In the genomic region with DNA sequence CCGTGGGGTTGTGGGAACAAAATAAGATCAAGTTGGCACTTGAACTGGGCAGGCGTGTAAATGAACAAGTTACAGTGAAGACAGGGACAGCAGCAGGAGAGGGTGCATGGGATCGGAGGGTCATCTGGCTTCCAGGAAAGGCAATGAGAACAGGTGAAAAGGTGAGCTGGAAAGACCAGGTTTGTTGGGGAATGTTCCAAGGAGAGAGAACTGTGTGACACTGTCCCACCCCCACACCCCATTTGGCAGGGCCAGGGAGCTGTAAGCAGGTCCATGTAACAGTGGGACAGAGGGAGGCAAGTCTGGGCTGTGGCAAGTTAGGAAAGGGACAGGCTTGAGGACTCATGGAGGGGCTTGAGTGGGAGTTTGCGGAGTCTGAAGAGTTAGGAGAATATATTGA, we compare ENCODE assay signal across 2 cellular contexts.
TF ChIP-seq lines count a peak whose summit lies in the region.

No MANE protein-coding gene starts in this region.

TF ChIP-seq in A549, 52 proteins besides CTCF, POLR2A, EP300 and RAD21:
- TF ChIP-seq, protein P1, sequence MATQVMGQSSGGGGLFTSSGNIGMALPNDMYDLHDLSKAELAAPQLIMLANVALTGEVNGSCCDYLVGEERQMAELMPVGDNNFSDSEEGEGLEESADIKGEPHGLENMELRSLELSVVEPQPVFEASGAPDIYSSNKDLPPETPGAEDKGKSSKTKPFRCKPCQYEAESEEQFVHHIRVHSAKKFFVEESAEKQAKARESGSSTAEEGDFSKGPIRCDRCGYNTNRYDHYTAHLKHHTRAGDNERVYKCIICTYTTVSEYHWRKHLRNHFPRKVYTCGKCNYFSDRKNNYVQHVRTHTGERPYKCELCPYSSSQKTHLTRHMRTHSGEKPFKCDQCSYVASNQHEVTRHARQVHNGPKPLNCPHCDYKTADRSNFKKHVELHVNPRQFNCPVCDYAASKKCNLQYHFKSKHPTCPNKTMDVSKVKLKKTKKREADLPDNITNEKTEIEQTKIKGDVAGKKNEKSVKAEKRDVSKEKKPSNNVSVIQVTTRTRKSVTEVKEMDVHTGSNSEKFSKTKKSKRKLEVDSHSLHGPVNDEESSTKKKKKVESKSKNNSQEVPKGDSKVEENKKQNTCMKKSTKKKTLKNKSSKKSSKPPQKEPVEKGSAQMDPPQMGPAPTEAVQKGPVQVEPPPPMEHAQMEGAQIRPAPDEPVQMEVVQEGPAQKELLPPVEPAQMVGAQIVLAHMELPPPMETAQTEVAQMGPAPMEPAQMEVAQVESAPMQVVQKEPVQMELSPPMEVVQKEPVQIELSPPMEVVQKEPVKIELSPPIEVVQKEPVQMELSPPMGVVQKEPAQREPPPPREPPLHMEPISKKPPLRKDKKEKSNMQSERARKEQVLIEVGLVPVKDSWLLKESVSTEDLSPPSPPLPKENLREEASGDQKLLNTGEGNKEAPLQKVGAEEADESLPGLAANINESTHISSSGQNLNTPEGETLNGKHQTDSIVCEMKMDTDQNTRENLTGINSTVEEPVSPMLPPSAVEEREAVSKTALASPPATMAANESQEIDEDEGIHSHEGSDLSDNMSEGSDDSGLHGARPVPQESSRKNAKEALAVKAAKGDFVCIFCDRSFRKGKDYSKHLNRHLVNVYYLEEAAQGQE (IDR thresholded peaks at IDR 0.05): no peak
- TF ChIP-seq ZSCAN20 (CRISPR knock-in tag; IDR thresholded peaks at IDR 0.05) (no peak), POLR2AphosphoS2 (conservative IDR thresholded peaks at IDR 0.05; ENCODE audit: low read length) (no peak), KDM5A (IDR thresholded peaks at IDR 0.05) (no peak), KDM1A (IDR thresholded peaks at IDR 0.05; ENCODE audit: low read depth) (no peak), MYC (IDR thresholded peaks at IDR 0.05; ENCODE audit: borderline replicate concordance, low read length) (no peak), SMC3 (IDR thresholded peaks at IDR 0.05) (no peak), ZFP36 (IDR thresholded peaks at IDR 0.05; ENCODE audit: borderline replicate concordance, partially characterized antibody) (no peak), NPAS2 (CRISPR knock-in tag; IDR thresholded peaks at IDR 0.05; ENCODE audit: borderline replicate concordance) (no peak)
- TF ChIP-seq, protein P2, sequence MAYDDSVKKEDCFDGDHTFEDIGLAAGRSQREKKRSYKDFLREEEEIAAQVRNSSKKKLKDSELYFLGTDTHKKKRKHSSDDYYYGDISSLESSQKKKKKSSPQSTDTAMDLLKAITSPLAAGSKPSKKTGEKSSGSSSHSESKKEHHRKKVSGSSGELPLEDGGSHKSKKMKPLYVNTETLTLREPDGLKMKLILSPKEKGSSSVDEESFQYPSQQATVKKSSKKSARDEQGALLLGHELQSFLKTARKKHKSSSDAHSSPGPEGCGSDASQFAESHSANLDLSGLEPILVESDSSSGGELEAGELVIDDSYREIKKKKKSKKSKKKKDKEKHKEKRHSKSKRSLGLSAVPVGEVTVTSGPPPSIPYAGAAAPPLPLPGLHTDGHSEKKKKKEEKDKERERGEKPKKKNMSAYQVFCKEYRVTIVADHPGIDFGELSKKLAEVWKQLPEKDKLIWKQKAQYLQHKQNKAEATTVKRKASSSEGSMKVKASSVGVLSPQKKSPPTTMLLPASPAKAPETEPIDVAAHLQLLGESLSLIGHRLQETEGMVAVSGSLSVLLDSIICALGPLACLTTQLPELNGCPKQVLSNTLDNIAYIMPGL (CRISPR knock-in tag; IDR thresholded peaks at IDR 0.05; ENCODE audit: borderline replicate concordance): no peak
- TF ChIP-seq, protein P3, sequence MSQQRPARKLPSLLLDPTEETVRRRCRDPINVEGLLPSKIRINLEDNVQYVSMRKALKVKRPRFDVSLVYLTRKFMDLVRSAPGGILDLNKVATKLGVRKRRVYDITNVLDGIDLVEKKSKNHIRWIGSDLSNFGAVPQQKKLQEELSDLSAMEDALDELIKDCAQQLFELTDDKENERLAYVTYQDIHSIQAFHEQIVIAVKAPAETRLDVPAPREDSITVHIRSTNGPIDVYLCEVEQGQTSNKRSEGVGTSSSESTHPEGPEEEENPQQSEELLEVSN (IDR thresholded peaks at IDR 0.05; ENCODE audit: borderline replicate concordance, low read depth): no peak
- TF ChIP-seq, protein P4, sequence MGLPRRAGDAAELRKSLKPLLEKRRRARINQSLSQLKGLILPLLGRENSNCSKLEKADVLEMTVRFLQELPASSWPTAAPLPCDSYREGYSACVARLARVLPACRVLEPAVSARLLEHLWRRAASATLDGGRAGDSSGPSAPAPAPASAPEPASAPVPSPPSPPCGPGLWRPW (IDR thresholded peaks at IDR 0.05): no peak
- TF ChIP-seq, protein P5, sequence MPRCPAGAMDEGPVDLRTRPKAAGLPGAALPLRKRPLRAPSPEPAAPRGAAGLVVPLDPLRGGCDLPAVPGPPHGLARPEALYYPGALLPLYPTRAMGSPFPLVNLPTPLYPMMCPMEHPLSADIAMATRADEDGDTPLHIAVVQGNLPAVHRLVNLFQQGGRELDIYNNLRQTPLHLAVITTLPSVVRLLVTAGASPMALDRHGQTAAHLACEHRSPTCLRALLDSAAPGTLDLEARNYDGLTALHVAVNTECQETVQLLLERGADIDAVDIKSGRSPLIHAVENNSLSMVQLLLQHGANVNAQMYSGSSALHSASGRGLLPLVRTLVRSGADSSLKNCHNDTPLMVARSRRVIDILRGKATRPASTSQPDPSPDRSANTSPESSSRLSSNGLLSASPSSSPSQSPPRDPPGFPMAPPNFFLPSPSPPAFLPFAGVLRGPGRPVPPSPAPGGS (IDR thresholded peaks at IDR 0.05): no peak
- TF ChIP-seq, protein P6, sequence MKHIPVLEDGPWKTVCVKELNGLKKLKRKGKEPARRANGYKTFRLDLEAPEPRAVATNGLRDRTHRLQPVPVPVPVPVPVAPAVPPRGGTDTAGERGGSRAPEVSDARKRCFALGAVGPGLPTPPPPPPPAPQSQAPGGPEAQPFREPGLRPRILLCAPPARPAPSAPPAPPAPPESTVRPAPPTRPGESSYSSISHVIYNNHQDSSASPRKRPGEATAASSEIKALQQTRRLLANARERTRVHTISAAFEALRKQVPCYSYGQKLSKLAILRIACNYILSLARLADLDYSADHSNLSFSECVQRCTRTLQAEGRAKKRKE (CRISPR knock-in tag; IDR thresholded peaks at IDR 0.05; ENCODE audit: low read depth): no peak

TF ChIP-seq in WTC11, 78 proteins besides CTCF, POLR2A, EP300 and RAD21 (continued from another document):
- TF ChIP-seq, protein P7, sequence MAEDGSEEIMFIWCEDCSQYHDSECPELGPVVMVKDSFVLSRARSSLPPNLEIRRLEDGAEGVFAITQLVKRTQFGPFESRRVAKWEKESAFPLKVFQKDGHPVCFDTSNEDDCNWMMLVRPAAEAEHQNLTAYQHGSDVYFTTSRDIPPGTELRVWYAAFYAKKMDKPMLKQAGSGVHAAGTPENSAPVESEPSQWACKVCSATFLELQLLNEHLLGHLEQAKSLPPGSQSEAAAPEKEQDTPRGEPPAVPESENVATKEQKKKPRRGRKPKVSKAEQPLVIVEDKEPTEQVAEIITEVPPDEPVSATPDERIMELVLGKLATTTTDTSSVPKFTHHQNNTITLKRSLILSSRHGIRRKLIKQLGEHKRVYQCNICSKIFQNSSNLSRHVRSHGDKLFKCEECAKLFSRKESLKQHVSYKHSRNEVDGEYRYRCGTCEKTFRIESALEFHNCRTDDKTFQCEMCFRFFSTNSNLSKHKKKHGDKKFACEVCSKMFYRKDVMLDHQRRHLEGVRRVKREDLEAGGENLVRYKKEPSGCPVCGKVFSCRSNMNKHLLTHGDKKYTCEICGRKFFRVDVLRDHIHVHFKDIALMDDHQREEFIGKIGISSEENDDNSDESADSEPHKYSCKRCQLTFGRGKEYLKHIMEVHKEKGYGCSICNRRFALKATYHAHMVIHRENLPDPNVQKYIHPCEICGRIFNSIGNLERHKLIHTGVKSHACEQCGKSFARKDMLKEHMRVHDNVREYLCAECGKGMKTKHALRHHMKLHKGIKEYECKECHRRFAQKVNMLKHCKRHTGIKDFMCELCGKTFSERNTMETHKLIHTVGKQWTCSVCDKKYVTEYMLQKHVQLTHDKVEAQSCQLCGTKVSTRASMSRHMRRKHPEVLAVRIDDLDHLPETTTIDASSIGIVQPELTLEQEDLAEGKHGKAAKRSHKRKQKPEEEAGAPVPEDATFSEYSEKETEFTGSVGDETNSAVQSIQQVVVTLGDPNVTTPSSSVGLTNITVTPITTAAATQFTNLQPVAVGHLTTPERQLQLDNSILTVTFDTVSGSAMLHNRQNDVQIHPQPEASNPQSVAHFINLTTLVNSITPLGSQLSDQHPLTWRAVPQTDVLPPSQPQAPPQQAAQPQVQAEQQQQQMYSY (CRISPR knock-in tag; IDR thresholded peaks at IDR 0.05): no peak
- TF ChIP-seq RELA (CRISPR knock-in tag; IDR thresholded peaks at IDR 0.05; ENCODE audit: borderline replicate concordance) (no peak), ATF1 (CRISPR knock-in tag; IDR thresholded peaks at IDR 0.05) (no peak), ZNF232 (CRISPR knock-in tag; IDR thresholded peaks at IDR 0.05) (no peak), GRHL2 (CRISPR knock-in tag; IDR thresholded peaks at IDR 0.05; ENCODE audit: insufficient replicate concordance, severe bottlenecking) (no peak), ZNF263 (CRISPR knock-in tag; IDR thresholded peaks at IDR 0.05; ENCODE audit: low read depth) (no peak), MXD4 (CRISPR knock-in tag; IDR thresholded peaks at IDR 0.05; ENCODE audit: borderline replicate concordance) (no peak)
- TF ChIP-seq, protein P8, sequence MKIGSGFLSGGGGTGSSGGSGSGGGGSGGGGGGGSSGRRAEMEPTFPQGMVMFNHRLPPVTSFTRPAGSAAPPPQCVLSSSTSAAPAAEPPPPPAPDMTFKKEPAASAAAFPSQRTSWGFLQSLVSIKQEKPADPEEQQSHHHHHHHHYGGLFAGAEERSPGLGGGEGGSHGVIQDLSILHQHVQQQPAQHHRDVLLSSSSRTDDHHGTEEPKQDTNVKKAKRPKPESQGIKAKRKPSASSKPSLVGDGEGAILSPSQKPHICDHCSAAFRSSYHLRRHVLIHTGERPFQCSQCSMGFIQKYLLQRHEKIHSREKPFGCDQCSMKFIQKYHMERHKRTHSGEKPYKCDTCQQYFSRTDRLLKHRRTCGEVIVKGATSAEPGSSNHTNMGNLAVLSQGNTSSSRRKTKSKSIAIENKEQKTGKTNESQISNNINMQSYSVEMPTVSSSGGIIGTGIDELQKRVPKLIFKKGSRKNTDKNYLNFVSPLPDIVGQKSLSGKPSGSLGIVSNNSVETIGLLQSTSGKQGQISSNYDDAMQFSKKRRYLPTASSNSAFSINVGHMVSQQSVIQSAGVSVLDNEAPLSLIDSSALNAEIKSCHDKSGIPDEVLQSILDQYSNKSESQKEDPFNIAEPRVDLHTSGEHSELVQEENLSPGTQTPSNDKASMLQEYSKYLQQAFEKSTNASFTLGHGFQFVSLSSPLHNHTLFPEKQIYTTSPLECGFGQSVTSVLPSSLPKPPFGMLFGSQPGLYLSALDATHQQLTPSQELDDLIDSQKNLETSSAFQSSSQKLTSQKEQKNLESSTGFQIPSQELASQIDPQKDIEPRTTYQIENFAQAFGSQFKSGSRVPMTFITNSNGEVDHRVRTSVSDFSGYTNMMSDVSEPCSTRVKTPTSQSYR (CRISPR knock-in tag; IDR thresholded peaks at IDR 0.05): no peak
- TF ChIP-seq, protein P9, sequence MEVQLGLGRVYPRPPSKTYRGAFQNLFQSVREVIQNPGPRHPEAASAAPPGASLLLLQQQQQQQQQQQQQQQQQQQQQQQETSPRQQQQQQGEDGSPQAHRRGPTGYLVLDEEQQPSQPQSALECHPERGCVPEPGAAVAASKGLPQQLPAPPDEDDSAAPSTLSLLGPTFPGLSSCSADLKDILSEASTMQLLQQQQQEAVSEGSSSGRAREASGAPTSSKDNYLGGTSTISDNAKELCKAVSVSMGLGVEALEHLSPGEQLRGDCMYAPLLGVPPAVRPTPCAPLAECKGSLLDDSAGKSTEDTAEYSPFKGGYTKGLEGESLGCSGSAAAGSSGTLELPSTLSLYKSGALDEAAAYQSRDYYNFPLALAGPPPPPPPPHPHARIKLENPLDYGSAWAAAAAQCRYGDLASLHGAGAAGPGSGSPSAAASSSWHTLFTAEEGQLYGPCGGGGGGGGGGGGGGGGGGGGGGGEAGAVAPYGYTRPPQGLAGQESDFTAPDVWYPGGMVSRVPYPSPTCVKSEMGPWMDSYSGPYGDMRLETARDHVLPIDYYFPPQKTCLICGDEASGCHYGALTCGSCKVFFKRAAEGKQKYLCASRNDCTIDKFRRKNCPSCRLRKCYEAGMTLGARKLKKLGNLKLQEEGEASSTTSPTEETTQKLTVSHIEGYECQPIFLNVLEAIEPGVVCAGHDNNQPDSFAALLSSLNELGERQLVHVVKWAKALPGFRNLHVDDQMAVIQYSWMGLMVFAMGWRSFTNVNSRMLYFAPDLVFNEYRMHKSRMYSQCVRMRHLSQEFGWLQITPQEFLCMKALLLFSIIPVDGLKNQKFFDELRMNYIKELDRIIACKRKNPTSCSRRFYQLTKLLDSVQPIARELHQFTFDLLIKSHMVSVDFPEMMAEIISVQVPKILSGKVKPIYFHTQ (CRISPR knock-in tag; IDR thresholded peaks at IDR 0.05): no peak
- TF ChIP-seq, protein P10, sequence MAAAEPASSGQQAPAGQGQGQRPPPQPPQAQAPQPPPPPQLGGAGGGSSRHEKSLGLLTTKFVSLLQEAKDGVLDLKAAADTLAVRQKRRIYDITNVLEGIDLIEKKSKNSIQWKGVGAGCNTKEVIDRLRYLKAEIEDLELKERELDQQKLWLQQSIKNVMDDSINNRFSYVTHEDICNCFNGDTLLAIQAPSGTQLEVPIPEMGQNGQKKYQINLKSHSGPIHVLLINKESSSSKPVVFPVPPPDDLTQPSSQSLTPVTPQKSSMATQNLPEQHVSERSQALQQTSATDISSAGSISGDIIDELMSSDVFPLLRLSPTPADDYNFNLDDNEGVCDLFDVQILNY (CRISPR knock-in tag; IDR thresholded peaks at IDR 0.05): no peak
- TF ChIP-seq, protein P11, sequence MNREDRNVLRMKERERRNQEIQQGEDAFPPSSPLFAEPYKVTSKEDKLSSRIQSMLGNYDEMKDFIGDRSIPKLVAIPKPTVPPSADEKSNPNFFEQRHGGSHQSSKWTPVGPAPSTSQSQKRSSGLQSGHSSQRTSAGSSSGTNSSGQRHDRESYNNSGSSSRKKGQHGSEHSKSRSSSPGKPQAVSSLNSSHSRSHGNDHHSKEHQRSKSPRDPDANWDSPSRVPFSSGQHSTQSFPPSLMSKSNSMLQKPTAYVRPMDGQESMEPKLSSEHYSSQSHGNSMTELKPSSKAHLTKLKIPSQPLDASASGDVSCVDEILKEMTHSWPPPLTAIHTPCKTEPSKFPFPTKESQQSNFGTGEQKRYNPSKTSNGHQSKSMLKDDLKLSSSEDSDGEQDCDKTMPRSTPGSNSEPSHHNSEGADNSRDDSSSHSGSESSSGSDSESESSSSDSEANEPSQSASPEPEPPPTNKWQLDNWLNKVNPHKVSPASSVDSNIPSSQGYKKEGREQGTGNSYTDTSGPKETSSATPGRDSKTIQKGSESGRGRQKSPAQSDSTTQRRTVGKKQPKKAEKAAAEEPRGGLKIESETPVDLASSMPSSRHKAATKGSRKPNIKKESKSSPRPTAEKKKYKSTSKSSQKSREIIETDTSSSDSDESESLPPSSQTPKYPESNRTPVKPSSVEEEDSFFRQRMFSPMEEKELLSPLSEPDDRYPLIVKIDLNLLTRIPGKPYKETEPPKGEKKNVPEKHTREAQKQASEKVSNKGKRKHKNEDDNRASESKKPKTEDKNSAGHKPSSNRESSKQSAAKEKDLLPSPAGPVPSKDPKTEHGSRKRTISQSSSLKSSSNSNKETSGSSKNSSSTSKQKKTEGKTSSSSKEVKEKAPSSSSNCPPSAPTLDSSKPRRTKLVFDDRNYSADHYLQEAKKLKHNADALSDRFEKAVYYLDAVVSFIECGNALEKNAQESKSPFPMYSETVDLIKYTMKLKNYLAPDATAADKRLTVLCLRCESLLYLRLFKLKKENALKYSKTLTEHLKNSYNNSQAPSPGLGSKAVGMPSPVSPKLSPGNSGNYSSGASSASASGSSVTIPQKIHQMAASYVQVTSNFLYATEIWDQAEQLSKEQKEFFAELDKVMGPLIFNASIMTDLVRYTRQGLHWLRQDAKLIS (CRISPR knock-in tag; IDR thresholded peaks at IDR 0.05; ENCODE audit: borderline replicate concordance): no peak
- TF ChIP-seq, protein P12, sequence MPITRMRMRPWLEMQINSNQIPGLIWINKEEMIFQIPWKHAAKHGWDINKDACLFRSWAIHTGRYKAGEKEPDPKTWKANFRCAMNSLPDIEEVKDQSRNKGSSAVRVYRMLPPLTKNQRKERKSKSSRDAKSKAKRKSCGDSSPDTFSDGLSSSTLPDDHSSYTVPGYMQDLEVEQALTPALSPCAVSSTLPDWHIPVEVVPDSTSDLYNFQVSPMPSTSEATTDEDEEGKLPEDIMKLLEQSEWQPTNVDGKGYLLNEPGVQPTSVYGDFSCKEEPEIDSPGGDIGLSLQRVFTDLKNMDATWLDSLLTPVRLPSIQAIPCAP (CRISPR knock-in tag; IDR thresholded peaks at IDR 0.05): no peak
